8 cellular contexts compared by ENCODE assay signal in the genomic region with DNA sequence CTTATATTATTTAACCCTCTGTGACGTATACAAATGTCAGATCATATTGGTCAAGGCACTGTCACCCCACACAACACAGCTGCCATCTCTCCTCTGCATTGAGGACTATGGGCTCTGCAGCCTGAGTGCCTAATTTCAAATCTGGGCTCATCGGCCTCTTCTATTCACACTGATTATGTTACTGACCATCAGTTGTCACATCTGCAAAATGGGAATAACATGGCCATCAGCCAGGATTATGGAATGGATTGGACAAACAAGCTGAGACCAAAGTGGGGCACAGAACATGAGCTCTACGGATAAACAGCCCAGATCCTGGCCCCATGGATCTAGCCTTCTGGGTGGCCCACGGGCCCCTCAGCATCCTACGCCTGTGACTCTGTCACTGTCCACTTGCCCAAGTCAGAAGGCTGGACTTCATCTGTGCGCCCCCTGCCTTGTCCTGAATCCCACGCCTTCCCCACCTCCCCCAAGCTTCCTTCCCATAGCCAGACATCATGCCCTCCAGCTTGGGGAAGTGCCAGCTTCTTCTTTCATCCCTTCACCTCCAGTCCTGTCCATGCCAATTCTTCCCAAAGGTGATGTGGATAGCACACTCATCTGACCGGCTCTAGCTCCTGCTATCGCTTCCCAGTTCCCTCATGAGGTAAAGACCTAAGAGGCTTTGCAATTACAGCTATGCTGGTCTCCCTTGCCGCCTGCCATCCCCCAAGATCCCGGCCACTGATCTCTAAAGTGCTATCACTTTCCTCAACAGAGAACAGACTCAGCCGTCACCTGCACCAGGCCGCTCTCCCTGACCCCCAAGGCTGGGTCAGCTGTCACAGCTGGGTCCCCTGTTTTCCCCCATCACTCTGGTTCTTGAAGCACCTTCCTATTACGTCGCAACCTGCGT. TPM values are rescaled to one million over a fixed set of nuclear protein-coding genes. Genes with fewer than 3 reads are reported as not detected.
A peak's percentile ranks its signal among the peaks of the same experiment; 100 is the strongest.
DNase-seq lines count a peak whose midpoint lies in the region; ATAC-seq lines count a peak whose summit lies in the region.

No MANE protein-coding gene starts in this region.

- peak overlapping the region; percentile 99 for H3K4me3 ChIP-seq in iPS-15b (ENCODE audit: low read depth, low read length)

- peaks cover 2% of the 10 kb centered on the region for H3K4me1 ChIP-seq in iPS-15b (ENCODE audit: control insufficient read depth, insufficient read depth, low read length)

- H3K9me3 Mint-ChIP-seq in activated CD4-positive, alpha-beta memory T cell treated with anti-CD3 and anti-CD28 coated beads for 36 hours: no peaks in the 10 kb centered on the region
- no peaks in the 10 kb centered on the region for H3K9me3 Mint-ChIP-seq in stimulated activated naive B cell treated with anti-CD40 and anti-IgM and Interleukin-4, amounts not matched to agents 10 μg/mL and 1 μg/mL and 100 μg/mL, for 72 hours

- no peaks in the 10 kb centered on the region for H3K27me3 ChIP-seq in iPS-15b (ENCODE audit: control insufficient read depth, insufficient read depth, low read length)

- intact Hi-C loops in activated CD4-positive, alpha-beta memory T cell treated with anti-CD3 and anti-CD28 coated beads for 36 hours (cut with micrococcal nuclease): loop anchor here (2.0 kb wide), 1 partner anchor 32 kb away; no protein-coding TSS in a partner anchor

- CTCF ChIA-PET in activated CD4-positive, alpha-beta memory T cell treated with anti-CD3 and anti-CD28 coated beads for 36 hours (lab: Charles Lee): interaction anchor here (0.6 to 2.7 kb wide), 13 partner anchors 13 to 175 kb away, joined by 3 to 21 read pairs (median 3); a partner anchor contains a TSS

- peak overlapping the region; percentile 96 for H3K4me3 Mint-ChIP-seq in activated CD4-positive, alpha-beta memory T cell treated with anti-CD3 and anti-CD28 coated beads for 36 hours
- H3K4me3 Mint-ChIP-seq in stimulated activated naive B cell treated with anti-CD40 and anti-IgM and Interleukin-4, amounts not matched to agents 10 μg/mL and 1 μg/mL and 100 μg/mL, for 72 hours: peak overlapping the region; percentile 97 to 98

- POLR2A ChIA-PET in activated CD4-positive, alpha-beta memory T cell treated with anti-CD3 and anti-CD28 coated beads for 36 hours (lab: Charles Lee): interaction anchor here (0.7 to 2.2 kb wide), 11 partner anchors 11 to 210 kb away, joined by 3 to 14 read pairs (median 3); a partner anchor contains a TSS

- H3K27ac Mint-ChIP-seq in activated CD4-positive, alpha-beta memory T cell treated with anti-CD3 and anti-CD28 coated beads for 36 hours: peak overlapping the region; percentile 82
- peak overlapping the region; percentile 98 for H3K27ac Mint-ChIP-seq in stimulated activated naive B cell treated with anti-CD40 and anti-IgM and Interleukin-4, amounts not matched to agents 10 μg/mL and 1 μg/mL and 100 μg/mL, for 72 hours

- peak overlapping the region; percentile 96 for H3K9ac ChIP-seq in iPS-15b (ENCODE audit: low read depth, low read length)

- DNase-seq in NCI-H146 treated with DMSO at 0.1 percent for 48 hours (lab: John Stamatoyannopoulos, UW; ENCODE audit: unreplicated experiment) (peak; percentile 37), NCI-H146 (lab: John Stamatoyannopoulos, UW) (no peak), RPMI8226 (no peak), pons (ENCODE audit: low spot score) (no peak)
- DNase-seq in activated CD4-positive, alpha-beta memory T cell treated with anti-CD3 and anti-CD28 coated beads for 36 hours: no peak
- no peak for DNase-seq in stimulated activated naive B cell treated with anti-CD40 and anti-IgM and Interleukin-4, amounts not matched to agents 10 μg/mL and 1 μg/mL and 100 μg/mL, for 72 hours

- H3K27me3 Mint-ChIP-seq in activated CD4-positive, alpha-beta memory T cell treated with anti-CD3 and anti-CD28 coated beads for 36 hours: no peaks in the 10 kb centered on the region
- H3K27me3 Mint-ChIP-seq in stimulated activated naive B cell treated with anti-CD40 and anti-IgM and Interleukin-4, amounts not matched to agents 10 μg/mL and 1 μg/mL and 100 μg/mL, for 72 hours: no peaks in the 10 kb centered on the region

- no peaks in the 10 kb centered on the region for H3K9me3 ChIP-seq in iPS-15b (ENCODE audit: control insufficient read depth, insufficient read depth, low read length)

- H3K36me3 Mint-ChIP-seq in activated CD4-positive, alpha-beta memory T cell treated with anti-CD3 and anti-CD28 coated beads for 36 hours: peaks cover 32% of the 10 kb centered on the region
- H3K36me3 Mint-ChIP-seq in stimulated activated naive B cell treated with anti-CD40 and anti-IgM and Interleukin-4, amounts not matched to agents 10 μg/mL and 1 μg/mL and 100 μg/mL, for 72 hours: peaks cover 27 to 42% of the 10 kb centered on the region in 2 donors

- no peak for ATAC-seq in stimulated activated naive B cell treated with anti-CD40 and anti-IgM and Interleukin-4, amounts not matched to agents 10 μg/mL and 1 μg/mL and 100 μg/mL, for 72 hours (replicated peaks)
- no peak for ATAC-seq in GM18502 (IDR thresholded peaks at IDR 0.05; ENCODE audit: poor library complexity, unreplicated experiment)

- H3K4me1 Mint-ChIP-seq in activated CD4-positive, alpha-beta memory T cell treated with anti-CD3 and anti-CD28 coated beads for 36 hours (ENCODE audit: low read depth): peaks cover 28% of the 10 kb centered on the region
- H3K4me1 Mint-ChIP-seq in stimulated activated naive B cell treated with anti-CD40 and anti-IgM and Interleukin-4, amounts not matched to agents 10 μg/mL and 1 μg/mL and 100 μg/mL, for 72 hours: peaks cover 26 to 37% of the 10 kb centered on the region in 2 donors

- peaks cover 35% of the 10 kb centered on the region for H3K36me3 ChIP-seq in iPS-15b (ENCODE audit: control insufficient read depth, insufficient read depth, low read length)

RNA-seq across cellular contexts. Expression of a gene that starts 0.9 kb away (rescaled TPM):
- 100 to 1,000 TPM; 109 to 110 TPM for total RNA-seq in activated CD4-positive, alpha-beta memory T cell treated with anti-CD3 and anti-CD28 coated beads for 36 hours

RNA-seq across cellular contexts. Expression of a gene that starts 5.8 kb away (rescaled TPM):
- 100 to 1,000 TPM; 625 to 642 TPM for total RNA-seq in activated CD4-positive, alpha-beta memory T cell treated with anti-CD3 and anti-CD28 coated beads for 36 hours

RNA-seq across cellular contexts. Expression of a gene that starts 13.0 kb away (rescaled TPM):
- 100 to 1,000 TPM; 190 to 194 TPM for total RNA-seq in activated CD4-positive, alpha-beta memory T cell treated with anti-CD3 and anti-CD28 coated beads for 36 hours

RNA-seq across cellular contexts. Expression of a gene that starts 13.5 kb away (rescaled TPM):
- total RNA-seq in activated CD4-positive, alpha-beta memory T cell treated with anti-CD3 and anti-CD28 coated beads for 36 hours: 1 to 10 TPM; 3.0 to 4.2 TPM

RNA-seq across cellular contexts. Expression of a gene that starts 24.4 kb away (rescaled TPM):
- 10 to 100 TPM; 31.2 to 32.6 TPM for total RNA-seq in activated CD4-positive, alpha-beta memory T cell treated with anti-CD3 and anti-CD28 coated beads for 36 hours
